Comparison of ENCODE assay signal across 8 cellular contexts in the genomic region with DNA sequence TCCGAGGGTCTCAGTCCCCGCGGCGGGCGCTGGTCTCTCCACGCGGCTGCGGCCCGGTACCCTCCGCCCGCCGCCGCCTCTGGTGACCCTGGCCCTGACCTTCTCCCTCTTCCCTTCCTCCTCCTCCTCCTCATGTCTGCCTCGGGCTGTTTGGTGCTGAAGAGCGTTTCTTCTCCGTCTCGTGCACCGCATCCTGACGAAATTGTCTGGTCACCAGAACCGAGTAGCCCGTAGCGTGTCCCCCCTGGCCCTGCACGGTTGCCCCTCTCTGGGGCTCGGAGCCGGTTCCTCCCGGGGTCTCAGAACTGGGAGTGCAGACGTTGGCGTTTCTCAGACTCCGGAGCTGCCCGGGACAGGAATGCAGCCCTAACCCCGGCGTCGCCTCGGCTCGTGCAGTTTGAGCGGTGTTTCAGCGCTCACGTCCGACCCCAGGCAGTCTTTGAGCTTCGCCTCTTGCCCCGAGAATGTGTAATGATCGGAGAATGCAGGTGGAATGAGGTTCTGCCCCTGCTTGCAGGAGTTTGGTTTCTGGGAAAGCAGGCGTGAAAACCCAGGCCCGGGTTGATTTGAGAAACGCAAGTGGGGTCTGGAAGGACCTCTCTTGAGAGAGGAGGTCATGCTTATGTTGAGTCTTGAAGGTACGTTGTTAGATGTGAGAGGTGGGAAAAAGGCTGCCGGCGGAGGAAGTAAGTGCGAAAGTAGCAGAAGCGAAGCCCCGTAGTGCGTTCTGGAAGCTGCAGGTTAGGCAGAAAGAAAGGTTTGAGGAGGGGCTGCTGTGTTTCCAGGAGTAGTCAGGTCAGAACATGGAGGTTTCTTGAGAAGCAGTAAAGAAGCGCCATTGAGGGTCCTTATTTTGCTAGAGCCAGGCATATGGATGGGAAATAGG. TPM values are rescaled to one million over a fixed set of nuclear protein-coding genes. Genes with fewer than 3 reads are reported as not detected.
A peak's percentile ranks its signal among the peaks of the same experiment; 100 is the strongest.
DNase-seq lines count a peak whose midpoint lies in the region; ATAC-seq, FAIRE-seq and TF ChIP-seq lines count a peak whose summit lies in the region.

No MANE protein-coding gene starts in this region.

- H3K9ac ChIP-seq in K562 (ENCODE audit: insufficient read depth in 1 of 2, low read depth in 2 of 2, low read length in 2 of 2) (peak overlapping the region; percentile 89 to 99), stomach smooth muscle (ENCODE audit: low read length in 2 of 2) (peak overlapping the region; percentile 84 to 91)

- no peak for FAIRE-seq in K562 (lab: Jason Lieb, UNC)

- peak; percentile 6 for DNase-seq in GDM1 (lab: John Stamatoyannopoulos, UW)
- peak; percentile 27 for DNase-seq in NCI-H146 treated with DMSO at 0.1 percent for 48 hours (lab: John Stamatoyannopoulos, UW; ENCODE audit: unreplicated experiment)
- DNase-seq in K562 (ENCODE audit: extremely low read depth in 1 of 4, low spot score in 3 of 4): peak in 1 of 4 experiments; percentile 34
- DNase-seq in left colon: peak in 1 of 2 donors; percentile 42
- DNase-seq in amniotic stem cell (lab: John Stamatoyannopoulos, UW): no peak
- DNase-seq in NCI-H2081 treated with DMSO at 0.1 percent for 48 hours (lab: John Stamatoyannopoulos, UW): no peak

- BruUV-seq in K562 (replicated peaks; lab: Mats Ljungman, UMichigan): TSS peak; percentile 53

- H3K4me3 ChIP-seq in K562: peak overlapping the region; percentile 98
- H3K4me3 ChIP-seq in stomach smooth muscle (ENCODE audit: low read length in 2 of 2): peak overlapping the region; percentile 93 to 95

- H3K79me2 ChIP-seq in K562 (ENCODE audit: control insufficient read depth, insufficient read depth, low read length): peaks cover 58% of the 10 kb centered on the region

- no peak for TF ChIP-seq EP300 in K562 (IDR thresholded peaks at IDR 0.05; ENCODE audit: low read length)

- H3K9me1 ChIP-seq in K562 (ENCODE audit: control insufficient read depth, insufficient read depth, low read length): no peaks in the 10 kb centered on the region

- H3K27ac ChIP-seq in K562 (ENCODE audit: extremely low read depth, low read depth, low read length) (peak overlapping the region; percentile 89), stomach smooth muscle (ENCODE audit: low read length) (peak overlapping the region; percentile 24)

- TF ChIP-seq RAD21 in K562 (CRISPR knock-in tag; conservative IDR thresholded peaks at IDR 0.05 in 1 of 2, IDR thresholded peaks at IDR 0.05 in 1 of 2): no peak

- peak overlapping the region; percentile 95 for H3K4me2 ChIP-seq in K562 (ENCODE audit: insufficient read depth, low read length)

- intact Hi-C loops in K562 (cut with micrococcal nuclease): loop anchor here (5.0 to 10.0 kb wide), 3 partner anchors 73 to 313 kb away; no protein-coding TSS in a partner anchor
- intact Hi-C loops in left colon (cut with DNase I, micrococcal nuclease): loop anchor here (10.0 kb wide), 2 partner anchors 75 to 315 kb away; no protein-coding TSS in a partner anchor

- peak overlapping the region; percentile 58 for H2AFZ ChIP-seq in K562 (ENCODE audit: low read depth, low read length)

- no peak for TF ChIP-seq CTCF in K562 (IDR thresholded peaks at IDR 0.05 in 2 of 3, conservative IDR thresholded peaks at IDR 0.05 in 1 of 3; ENCODE audit: insufficient read depth in 2 of 3, low read depth in 1 of 3, low read length in 3 of 3)

- WGBS in K562 (ENCODE audit: insufficient coverage, low coverage, missing lambda C conversion rate): under 1% methylated on average over 45 of the region's 53 CpGs

- H3K36me3 ChIP-seq in K562 (ENCODE audit: control insufficient read depth, insufficient read depth, low read length) (peaks cover 26% of the 10 kb centered on the region; the same call in 2 of the 3 replicates), stomach smooth muscle (ENCODE audit: control insufficient read depth in 2 of 2, insufficient read depth in 2 of 2, low read length in 2 of 2) (no peaks in the 10 kb centered on the region)

- H3K4me1 ChIP-seq in K562 (replicated peaks in 1 of 2; ENCODE audit: control insufficient read depth in 2 of 2, insufficient read depth in 2 of 2, low read length in 2 of 2) (peaks cover 16 to 23% of the 10 kb centered on the region in 2 experiments; a peak in 4 of 5 replicates), stomach smooth muscle (ENCODE audit: control insufficient read depth, insufficient read depth, low read length) (peaks cover 28% of the 10 kb centered on the region)

- H3K27me3 ChIP-seq in K562 (ENCODE audit: control insufficient read depth in 2 of 2, insufficient read depth in 2 of 2, low read length in 2 of 2) (no peaks in the 10 kb centered on the region), stomach smooth muscle (ENCODE audit: control insufficient read depth in 1 of 2, insufficient read depth in 2 of 2, low read length in 2 of 2) (no peaks in the 10 kb centered on the region)

- H3K9me3 ChIP-seq in K562 (replicated peaks; ENCODE audit: control insufficient read depth, insufficient read depth, low read depth, low read length) (no peaks in the 10 kb centered on the region), stomach smooth muscle (ENCODE audit: control insufficient read depth in 2 of 2, low read length in 2 of 2) (no peaks in the 10 kb centered on the region)

- TF ChIP-seq POLR2A in K562 (conservative IDR thresholded peaks at IDR 0.05): no peak

- CTCF ChIA-PET in K562 (lab: Yijun Ruan, JAX; ENCODE audit: low intra/inter-chr PET ratio): interaction anchor here (0.6 to 6.0 kb wide), 9 partner anchors 45 to 276 kb away, joined by 3 to 47 read pairs (median 6); partner anchors contain the start of genes GDI2 and PFKFB3

- peaks cover 22% of the 10 kb centered on the region for H4K20me1 ChIP-seq in K562 (replicated peaks; ENCODE audit: control insufficient read depth, insufficient read depth, low read length)

- in situ Hi-C loops in K562 (cut with MboI): loop anchor here (5.0 kb wide), 1 partner anchor 142 kb away; no protein-coding TSS in a partner anchor

- ATAC-seq in GM21786 (IDR thresholded peaks at IDR 0.05; ENCODE audit: unreplicated experiment) (peak; percentile 13), K562 (peak; percentile 42), left colon (peak; percentile 28)

- POLR2A ChIA-PET in K562 (lab: Yijun Ruan, JAX): interaction anchor here (0.5 to 0.7 kb wide), 4 partner anchors 20 to 397 kb away, joined by 3 to 5 read pairs (median 3); no protein-coding TSS in a partner anchor

TF ChIP-seq in K562, 482 proteins besides CTCF, POLR2A, EP300 and RAD21 (continues in another document):
- TF ChIP-seq RBBP5 (IDR thresholded peaks at IDR 0.05; ENCODE audit: borderline replicate concordance, insufficient read depth, low read length, poor library complexity, severe bottlenecking): peak; percentile 73
- TF ChIP-seq ZFX (CRISPR knock-in tag; IDR thresholded peaks at IDR 0.05): peak; percentile 7; the same call in 1 of the 2 replicates
- TF ChIP-seq ZNF121 (CRISPR knock-in tag; conservative IDR thresholded peaks at IDR 0.05): no peak; the same call in 1 of the 2 replicates
- no peak for TF ChIP-seq RB1 (IDR thresholded peaks at IDR 0.05; ENCODE audit: low read depth)
- TF ChIP-seq DIDO1 (tag; IDR thresholded peaks at IDR 0.05; ENCODE audit: low read depth): no peak
- TF ChIP-seq NR1H2 (CRISPR knock-in tag; IDR thresholded peaks at IDR 0.05): no peak
- no peak for TF ChIP-seq NFE2 (IDR thresholded peaks at IDR 0.05; ENCODE audit: low read depth)
- TF ChIP-seq TFAM (CRISPR knock-in tag; conservative IDR thresholded peaks at IDR 0.05): no peak
- TF ChIP-seq ZNF140 (CRISPR knock-in tag; IDR thresholded peaks at IDR 0.05): no peak
- TF ChIP-seq MXI1 (IDR thresholded peaks at IDR 0.05; ENCODE audit: low read depth, low read length): no peak
- TF ChIP-seq HDGF (IDR thresholded peaks at IDR 0.05): no peak

RNA-seq across cellular contexts. Expression of gene RBM17, which starts 0.7 kb away (rescaled TPM):
- total RNA-seq in K562 (2011; cell fraction: chromatin; rRNA removed; ENCODE audit: low replicate concordance): 96.3 and 236 TPM in 2 replicates
- total RNA-seq in K562 (2011; cell fraction: nucleolus; rRNA removed): 32.2 and 43.0 TPM in 2 replicates
- 66.7 and 73.8 TPM in 2 replicates for total RNA-seq in K562 (2011; cell fraction: nucleoplasm; rRNA removed)
- total RNA-seq in K562 (2014; rRNA removed): 82.8 and 86.5 TPM in 2 replicates
- 124 and 148 TPM in 2 replicates for total RNA-seq in K562 (2014; rRNA removed; fragmentation: Illumina TruSeq; extraction: Trizol)
- total RNA-seq in K562 (2015; rRNA removed; fragmentation: Illumina TruSeq; extraction: Trizol): 123 and 125 TPM in 2 replicates
- 144 and 145 TPM in 2 replicates for total RNA-seq in K562 (2021)
- 51.7 and 53.2 TPM in 2 replicates for polyA plus RNA-seq in K562 (2011; rRNA removed)
- polyA plus RNA-seq in K562 (2011; cell fraction: cytosol; rRNA removed): 15.8 and 25.6 TPM in 2 replicates
- 113 and 117 TPM in 2 replicates for polyA plus RNA-seq in K562 (2011; cell fraction: nucleus; rRNA removed)
- 102 and 131 TPM in 2 replicates for polyA plus RNA-seq in K562 (2012)
- polyA plus RNA-seq in K562 (2014; fragmentation: Illumina TruSeq; extraction: Trizol): 194 and 217 TPM in 2 replicates
- 10 to 100 TPM; 23.6 to 25.8 TPM for polyA plus RNA-seq in K562 (2014; fragmentation: Nextera tagmentation; extraction: Ambion mirVana)
- polyA plus RNA-seq in K562 (2014; rRNA removed): 139 and 141 TPM in 2 replicates
- polyA minus RNA-seq in K562 (2011; rRNA and poly(A)+ RNA removed): 33.3 and 36.7 TPM in 2 replicates
- 27.6 and 31.4 TPM in 2 replicates for polyA minus RNA-seq in K562 (2011; cell fraction: cytosol; rRNA and poly(A)+ RNA removed)
- 27.5 and 50.4 TPM in 2 replicates for polyA minus RNA-seq in K562 (2011; cell fraction: nucleus; rRNA and poly(A)+ RNA removed)
- 10 to 100 TPM; 71.7 to 90.7 TPM for total RNA-seq in left colon

RNA-seq across cellular contexts. Expression of gene IL2RA, which starts 27.4 kb away (rescaled TPM):
- total RNA-seq in K562 (2011; cell fraction: chromatin; rRNA removed; ENCODE audit: low replicate concordance): not detected in 2 replicates
- not detected in 2 replicates for total RNA-seq in K562 (2011; cell fraction: nucleolus; rRNA removed)
- not detected in 2 replicates for total RNA-seq in K562 (2011; cell fraction: nucleoplasm; rRNA removed)
- not detected in 2 replicates for total RNA-seq in K562 (2014; rRNA removed)
- total RNA-seq in K562 (2014; rRNA removed; fragmentation: Illumina TruSeq; extraction: Trizol): not detected in 2 replicates
- total RNA-seq in K562 (2015; rRNA removed; fragmentation: Illumina TruSeq; extraction: Trizol): not detected in 2 replicates
- 0.95 and 1.1 TPM in 2 replicates for total RNA-seq in K562 (2021)
- not detected in 2 replicates for polyA plus RNA-seq in K562 (2011; rRNA removed)
- polyA plus RNA-seq in K562 (2011; cell fraction: cytosol; rRNA removed): not detected in 2 replicates
- polyA plus RNA-seq in K562 (2011; cell fraction: nucleus; rRNA removed): not detected in 2 replicates
- polyA plus RNA-seq in K562 (2012): 0.03 and 0.19 TPM in 2 replicates
- not detected in 2 replicates for polyA plus RNA-seq in K562 (2014; fragmentation: Illumina TruSeq; extraction: Trizol)
- polyA plus RNA-seq in K562 (2014; fragmentation: Nextera tagmentation; extraction: Ambion mirVana): not detected
- polyA plus RNA-seq in K562 (2014; rRNA removed): not detected in 2 replicates
- polyA minus RNA-seq in K562 (2011; rRNA and poly(A)+ RNA removed): not detected in 2 replicates
- polyA minus RNA-seq in K562 (2011; cell fraction: cytosol; rRNA and poly(A)+ RNA removed): not detected in 2 replicates
- not detected in 2 replicates for polyA minus RNA-seq in K562 (2011; cell fraction: nucleus; rRNA and poly(A)+ RNA removed)
- 1 to 10 TPM in 1 of 2 donors, under 1 TPM in 1; 0.61 to 1.8 TPM for total RNA-seq in left colon

Comparison
In these comparisons a context has a peak if more than half of its experiments do, and no peak if none do; other contexts are left out.
1. DNase-seq: peak in GDM1 (single experiment) and NCI-H146 treated with DMSO at 0.1 percent for 48 hours (single experiment); none in amniotic stem cell (single experiment) and NCI-H2081 treated with DMSO at 0.1 percent for 48 hours (single experiment).
2. Peak in every context shown above with its lines, with median percentiles within 50 percentile points of each other: ATAC-seq.